In genomic region chr19:22831211-22831610, GRCh38 we compare ENCODE assay signal across 27 cellular contexts. TPM values are rescaled to one million over a fixed set of nuclear protein-coding genes. Genes with fewer than 3 reads are reported as not detected.
DNase-seq lines count a peak whose midpoint lies in the region; ATAC-seq and TF ChIP-seq lines count a peak whose summit lies in the region.
"Had no signal": no experiment of that assay in that cellular context is flagged by ENCODE, and none has a peak within 500 bp of the region (broad histone marks: within the 10 kb centered on the region; RNA-seq: fewer than 3 reads in every experiment).

No MANE protein-coding gene starts in this region.

- H3K27ac Mint-ChIP-seq in osteocyte (ENCODE audit: unreplicated experiment) = no peak overlapping the region
- H3K27ac Mint-ChIP-seq: B cell; CD14-positive monocyte; CD4-positive, alpha-beta memory T cell; CD4-positive, alpha-beta T cell; CD4-positive, CD25-positive, alpha-beta regulatory T cell; CD8-positive, alpha-beta memory T cell; CD8-positive, alpha-beta T cell had no signal

- ATAC-seq in esophagus mucosa = no peak
- ATAC-seq: A549; CD8-positive, alpha-beta T cell had no signal

- no peaks in the 10 kb centered on the region for H3K27me3 Mint-ChIP-seq in osteocyte (ENCODE audit: unreplicated experiment)
- H3K27me3 Mint-ChIP-seq: B cell; CD4-positive, alpha-beta memory T cell; CD4-positive, alpha-beta T cell; CD8-positive, alpha-beta memory T cell had no signal

- no peak for TF ChIP-seq CTCF in osteocyte (IDR thresholded peaks at IDR 0.05)

- H3K36me3 Mint-ChIP-seq in osteocyte (ENCODE audit: unreplicated experiment) = peaks cover 2% of the 10 kb centered on the region
- H3K36me3 Mint-ChIP-seq: CD14-positive monocyte; CD4-positive, alpha-beta memory T cell; CD4-positive, CD25-positive, alpha-beta regulatory T cell; CD8-positive, alpha-beta T cell had no signal

- no peaks in the 10 kb centered on the region for H3K4me1 Mint-ChIP-seq in osteocyte (ENCODE audit: unreplicated experiment)
- H3K4me1 Mint-ChIP-seq: B cell; CD14-positive monocyte; CD4-positive, alpha-beta memory T cell; CD4-positive, CD25-positive, alpha-beta regulatory T cell; CD8-positive, alpha-beta memory T cell had no signal

- DNase-seq in osteocyte (ENCODE audit: extremely low spot score, unreplicated experiment) = peak; percentile 56
- DNase-seq: 8988T; ACHN; AML-193; BE2C; C1 segment of cervical spinal cord; Caco-2; Calu3; CD4-positive, alpha-beta memory T cell; CD4-positive, alpha-beta T cell; CD4-positive, CD25-positive, alpha-beta regulatory T cell; CD8-positive, alpha-beta memory T cell; CD8-positive, alpha-beta T cell; COR-L47; DMS153; DMS53; DMS79; DMS79 treated with DMSO at 0.1 percent for 48 hours; DND-41; EL had no signal

- H3K4me3 Mint-ChIP-seq in osteocyte (ENCODE audit: unreplicated experiment) = no peak overlapping the region
- H3K4me3 Mint-ChIP-seq: B cell; CD14-positive monocyte; CD4-positive, alpha-beta T cell; CD4-positive, CD25-positive, alpha-beta regulatory T cell; CD8-positive, alpha-beta memory T cell; CD8-positive, alpha-beta T cell had no signal

- peaks cover 19% of the 10 kb centered on the region for H3K9me3 Mint-ChIP-seq in osteocyte (ENCODE audit: unreplicated experiment)
- H3K9me3 Mint-ChIP-seq: CD4-positive, alpha-beta T cell had no signal

RNA-seq across cellular contexts. Expression of gene ZNF723, which starts 0.9 kb away (rescaled TPM):
- total RNA-seq in osteocyte (not detected in 2 replicates), esophagus mucosa (not detected)
- total RNA-seq: A172; A673; B cell; Caco-2; Calu3; CD4-positive, alpha-beta memory T cell; CD4-positive, alpha-beta T cell; CD4-positive, CD25-positive, alpha-beta regulatory T cell; CD8-positive, alpha-beta memory T cell; CD8-positive, alpha-beta T cell; Daoy had no signal

RNA-seq across cellular contexts. Expression of gene ZNF99, which starts 47.3 kb away (rescaled TPM):
- total RNA-seq in osteocyte = not detected in 2 replicates
- total RNA-seq in esophagus mucosa = not detected
- total RNA-seq: A172; A673; B cell; Caco-2; Calu3; CD4-positive, alpha-beta memory T cell; CD4-positive, alpha-beta T cell; CD4-positive, CD25-positive, alpha-beta regulatory T cell; CD8-positive, alpha-beta memory T cell; CD8-positive, alpha-beta T cell; Daoy had no signal
